In the genomic region with DNA sequence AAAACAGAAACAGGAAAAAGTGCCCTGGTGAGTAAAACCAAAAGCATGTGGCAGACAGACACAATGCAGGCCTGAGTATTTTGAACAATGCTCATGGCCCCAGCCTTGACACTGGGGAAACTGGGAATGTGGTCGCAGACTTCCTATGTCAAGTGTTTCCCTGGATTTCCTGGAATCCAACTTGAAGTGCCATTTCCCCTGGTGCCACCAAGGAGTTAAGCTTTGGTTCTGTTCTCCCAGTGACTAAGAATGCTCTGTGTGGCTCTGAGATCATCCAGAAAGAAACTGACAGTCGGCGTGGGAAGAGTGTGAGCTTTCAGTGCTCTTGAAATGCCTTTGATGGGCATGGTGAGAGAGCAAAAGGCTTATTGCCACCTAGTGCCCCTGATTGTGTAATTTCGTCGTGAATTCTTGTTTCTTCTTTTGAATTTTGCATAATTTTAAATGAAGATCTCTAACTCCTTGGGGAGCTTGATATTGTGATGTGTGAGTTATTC, we compare ENCODE assay signal across 9 cellular contexts.
DNase-seq lines count a peak whose midpoint lies in the region; ATAC-seq and TF ChIP-seq lines count a peak whose summit lies in the region.
"Had no signal": no experiment of that assay in that cellular context is flagged by ENCODE, and none has a peak within 500 bp of the region (broad histone marks: within the 10 kb centered on the region; RNA-seq: fewer than 3 reads in every experiment).

No MANE protein-coding gene starts in this region.

- H3K4me3 Mint-ChIP-seq in activated CD8-positive, alpha-beta T cell treated with anti-CD3 and anti-CD28 coated beads for 36 hours: no peak overlapping the region
- H3K4me3 Mint-ChIP-seq in T-helper 17 cell: no peak overlapping the region
- H3K4me3 Mint-ChIP-seq: activated naive CD8-positive, alpha-beta T cell had no signal

- H3K27ac ChIP-seq in foreskin keratinocyte: no peak overlapping the region

- H3K4me1 ChIP-seq in foreskin keratinocyte: no peaks in the 10 kb centered on the region

- peak; percentile 33 for TF ChIP-seq CTCF in activated CD8-positive, alpha-beta T cell treated with anti-CD3 and anti-CD28 coated beads for 36 hours (IDR thresholded peaks at IDR 0.05)
- no peak for TF ChIP-seq CTCF in foreskin keratinocyte (conservative IDR thresholded peaks at IDR 0.05)

- peaks cover 20% of the 10 kb centered on the region for H3K4me1 Mint-ChIP-seq in activated CD8-positive, alpha-beta T cell treated with anti-CD3 and anti-CD28 coated beads for 36 hours (ENCODE audit: low read depth)
- H3K4me1 Mint-ChIP-seq in T-helper 17 cell: no peaks in the 10 kb centered on the region

- H3K36me3 Mint-ChIP-seq in activated CD8-positive, alpha-beta T cell treated with anti-CD3 and anti-CD28 coated beads for 36 hours (ENCODE audit: low read depth): no peaks in the 10 kb centered on the region
- H3K36me3 Mint-ChIP-seq in T-helper 17 cell (ENCODE audit: low read depth): peaks cover 2% of the 10 kb centered on the region
- H3K36me3 Mint-ChIP-seq: activated naive CD8-positive, alpha-beta T cell had no signal

- H3K9me3 ChIP-seq in T-helper 17 cell (ENCODE audit: control insufficient read depth, low read length, poor library complexity, severe bottlenecking): no peaks in the 10 kb centered on the region

- POLR2A ChIA-PET in activated CD8-positive, alpha-beta T cell treated with anti-CD3 and anti-CD28 coated beads for 36 hours (lab: Charles Lee): interaction anchor here (0.7 to 2.2 kb wide), 9 partner anchors 10 to 117 kb away, joined by 3 to 12 read pairs (median 3); no protein-coding TSS in a partner anchor

- CTCF ChIA-PET in activated CD8-positive, alpha-beta T cell treated with anti-CD3 and anti-CD28 coated beads for 36 hours (lab: Charles Lee): interaction anchor here (0.5 to 11.5 kb wide), 20 partner anchors 9 to 664 kb away, joined by 3 to 116 read pairs (median 5); no protein-coding TSS in a partner anchor

- peaks cover 1% of the 10 kb centered on the region for H3K27me3 Mint-ChIP-seq in activated CD8-positive, alpha-beta T cell treated with anti-CD3 and anti-CD28 coated beads for 36 hours
- H3K27me3 Mint-ChIP-seq in T-helper 17 cell: no peaks in the 10 kb centered on the region
- H3K27me3 Mint-ChIP-seq: activated naive CD8-positive, alpha-beta T cell had no signal

- H3K9me3 Mint-ChIP-seq in activated CD8-positive, alpha-beta T cell treated with anti-CD3 and anti-CD28 coated beads for 36 hours: peaks cover 3% of the 10 kb centered on the region

- no peaks in the 10 kb centered on the region for H3K27me3 ChIP-seq in foreskin keratinocyte

- peak overlapping the region; percentile 9 for H3K27ac Mint-ChIP-seq in activated CD8-positive, alpha-beta T cell treated with anti-CD3 and anti-CD28 coated beads for 36 hours
- no peak overlapping the region for H3K27ac Mint-ChIP-seq in T-helper 17 cell
- H3K27ac Mint-ChIP-seq: activated naive CD8-positive, alpha-beta T cell had no signal

- DNase-seq in GM03348 (ENCODE audit: low spot score): peak; percentile 61
- peak; percentile 84 for DNase-seq in activated CD8-positive, alpha-beta T cell treated with anti-CD3 and anti-CD28 coated beads for 36 hours
- peak in 1 of 2 donors; percentile 27 for DNase-seq in foreskin keratinocyte
- peak; percentile 95 for DNase-seq in renal cortical epithelial cell (ENCODE audit: low read depth)
- DNase-seq in NAMALWA (ENCODE audit: low spot score): no peak
- DNase-seq in T-helper 17 cell: no peak

- intact Hi-C loops in activated CD8-positive, alpha-beta T cell treated with anti-CD3 and anti-CD28 coated beads for 36 hours (cut with micrococcal nuclease): no loop called here

- peak; percentile 98 for ATAC-seq in activated CD8-positive, alpha-beta T cell treated with anti-CD3 and anti-CD28 coated beads for 36 hours
- ATAC-seq in foreskin keratinocyte (peak; percentile 29), HG02678 (IDR thresholded peaks at IDR 0.05; ENCODE audit: unreplicated experiment) (no peak), GM21529 (IDR thresholded peaks at IDR 0.05; ENCODE audit: unreplicated experiment) (no peak), T-helper 17 cell (no peak)

Comparison
In these comparisons a context has a peak if more than half of its experiments do, and no peak if none do; other contexts are left out.
1. DNase-seq: peak in GM03348 (single experiment), activated CD8-positive, alpha-beta T cell treated with anti-CD3 and anti-CD28 coated beads for 36 hours (single experiment) and renal cortical epithelial cell (single experiment); none in NAMALWA (single experiment) and T-helper 17 cell (0 of 3).
2. ATAC-seq: peak in activated CD8-positive, alpha-beta T cell treated with anti-CD3 and anti-CD28 coated beads for 36 hours (single experiment) and foreskin keratinocyte (single experiment); none in HG02678 (single experiment), GM21529 (single experiment) and T-helper 17 cell (single experiment).